Comparison of ENCODE assay signal across 7 cellular contexts in genomic region chr2:206157014-206157413, GRCh38. TPM values are rescaled to one million over a fixed set of nuclear protein-coding genes. Genes with fewer than 3 reads are reported as not detected.
DNase-seq lines count a peak whose midpoint lies in the region; ATAC-seq, FAIRE-seq and TF ChIP-seq lines count a peak whose summit lies in the region.
"Not testable (repeated sequence)": the region's sequence is repeated elsewhere in the genome, so short reads cannot be mapped to it uniquely, and the experiment has no call there.

No MANE protein-coding gene starts in this region.

- POLR2A ChIA-PET in activated CD8-positive, alpha-beta T cell treated with anti-CD3 and anti-CD28 coated beads, Interleukin-2, amount 10 ng/mL, durations not matched to agents 7 days and 5 days (lab: Charles Lee) = interaction anchor here (0.9 kb wide), 1 partner anchor 71 kb away, joined by 3 read pairs; no protein-coding TSS in a partner anchor

- H3K23ac ChIP-seq in trophoblast cell (ENCODE audit: low read length) = not testable (repeated sequence)

- not testable (repeated sequence) for TF ChIP-seq CTCF in adrenal gland (IDR thresholded peaks at IDR 0.05); endothelial cell (IDR thresholded peaks at IDR 0.05; ENCODE audit: unreplicated experiment); keratinocyte (optimal IDR thresholded peaks at IDR 0.05 in 1 of 3, IDR thresholded peaks at IDR 0.05 in 1 of 3, conservative IDR thresholded peaks at IDR 0.05 in 1 of 3; ENCODE audit: extremely low read depth in 1 of 3, insufficient read depth in 2 of 3, low read length in 3 of 3)

- H3K79me2 ChIP-seq in GM23248 (ENCODE audit: insufficient read depth) (peaks cover 95% of the 10 kb centered on the region), keratinocyte (ENCODE audit: control insufficient read depth, insufficient read depth, low read length) (peaks cover 85% of the 10 kb centered on the region), trophoblast cell (ENCODE audit: control insufficient read depth, insufficient read depth, low read length, poor library complexity) (peaks cover 26% of the 10 kb centered on the region)

- in situ Hi-C loops in GM23248 (cut with MboI) = not testable (repeated sequence)

- H3K18ac ChIP-seq in trophoblast cell (ENCODE audit: low read length) = not testable (repeated sequence)

- peaks cover 41% of the 10 kb centered on the region for H3K36me3 Mint-ChIP-seq in activated CD8-positive, alpha-beta T cell treated with anti-CD3 and anti-CD28 coated beads, Interleukin-2, amount 10 ng/mL, durations not matched to agents 7 days and 5 days (ENCODE audit: low read depth)
- H3K36me3 Mint-ChIP-seq in endothelial cell (ENCODE audit: low read depth, unreplicated experiment) = peaks cover 13% of the 10 kb centered on the region

- H3K4me3 Mint-ChIP-seq in activated CD8-positive, alpha-beta T cell treated with anti-CD3 and anti-CD28 coated beads, Interleukin-2, amount 10 ng/mL, durations not matched to agents 7 days and 5 days = peak overlapping the region; percentile 92
- H3K4me3 Mint-ChIP-seq in endothelial cell (ENCODE audit: unreplicated experiment) = peak overlapping the region; percentile 37

- CTCF ChIA-PET in activated CD8-positive, alpha-beta T cell treated with anti-CD3 and anti-CD28 coated beads, Interleukin-2, amount 10 ng/mL, durations not matched to agents 7 days and 5 days (lab: Charles Lee) = interaction anchor here (1.0 kb wide), 1 partner anchor 74 kb away, joined by 3 read pairs; no protein-coding TSS in a partner anchor

- not testable (repeated sequence) for H3K14ac ChIP-seq in trophoblast cell (ENCODE audit: low read length)

- H4K20me1 ChIP-seq in GM23248 (ENCODE audit: insufficient read depth); keratinocyte (ENCODE audit: control insufficient read depth, extremely low read depth, insufficient read depth, low read length): not testable (repeated sequence)

- H3K9ac ChIP-seq in GM23248; keratinocyte (ENCODE audit: control insufficient read depth, extremely low read depth, insufficient read depth, low read length); trophoblast cell (ENCODE audit: low read length): not testable (repeated sequence)

- ATAC-seq in activated CD8-positive, alpha-beta T cell treated with anti-CD3 and anti-CD28 coated beads, Interleukin-2, amount 10 ng/mL, durations not matched to agents 7 days and 5 days = not testable (repeated sequence)

- H3K36me3 ChIP-seq in GM23248 (ENCODE audit: low read depth) (peaks cover 14% of the 10 kb centered on the region), SJSA1 (peaks cover 45% of the 10 kb centered on the region), adrenal gland (replicated peaks in 1 of 2) (peaks cover 0 to 14% of the 10 kb centered on the region in 2 donors), keratinocyte (ENCODE audit: control insufficient read depth in 2 of 2, extremely low read depth in 1 of 2, insufficient read depth in 2 of 2, low read length in 2 of 2) (peaks cover 7 to 10% of the 10 kb centered on the region in 2 experiments), trophoblast cell (ENCODE audit: control insufficient read depth in 1 of 2, insufficient read depth in 2 of 2, low read length in 2 of 2) (peaks cover 14 to 15% of the 10 kb centered on the region in 2 experiments)

- intact Hi-C loops in adrenal gland (cut with DNase I) = loop anchor here in 1 of 2 donors (10.0 kb wide), 1 partner anchor 132 kb away; no protein-coding TSS in a partner anchor

- peak overlapping the region; percentile 43 for H3K4me2 ChIP-seq in GM23248 (ENCODE audit: unreplicated experiment)
- H3K4me2 ChIP-seq in keratinocyte (ENCODE audit: control insufficient read depth, extremely low read depth, insufficient read depth, low read depth, low read length) = peak overlapping the region; percentile 94
- not testable (repeated sequence) for H3K4me2 ChIP-seq in trophoblast cell (ENCODE audit: low read length)

- H3K4me3 ChIP-seq in GM23248 = 0 out of 2 replicates have a peak overlapping the region, but pooled peaks have one; percentile 96
- not testable (repeated sequence) for H3K4me3 ChIP-seq in SJSA1; keratinocyte (ENCODE audit: control insufficient read depth in 2 of 3, extremely low read depth in 1 of 3, insufficient read depth in 2 of 3, low read depth in 1 of 3, low read length in 3 of 3); trophoblast cell (ENCODE audit: low read depth, low read length)
- H3K4me3 ChIP-seq in adrenal gland = peak overlapping the region in 1 of 4 donors; percentile 7

- not testable (repeated sequence) for H4K91ac ChIP-seq in trophoblast cell (ENCODE audit: low read depth, low read length)

- not testable (repeated sequence) for H4K12ac ChIP-seq in trophoblast cell (ENCODE audit: low read depth, low read length)

- DNase-seq in GM23248; activated CD8-positive, alpha-beta T cell treated with anti-CD3 and anti-CD28 coated beads, Interleukin-2, amount 10 ng/mL, durations not matched to agents 7 days and 5 days; endothelial cell (ENCODE audit: low spot score); keratinocyte (ENCODE audit: low read depth, low spot score); trophoblast cell: not testable (repeated sequence)
- DNase-seq in SJSA1 (ENCODE audit: low read depth in 1 of 2, low spot score in 2 of 2) = peak; percentile 68 to 84
- peak in 5 of 7 donors; percentile 21 to 63 (median 48) for DNase-seq in adrenal gland

- H3K27me3 ChIP-seq in GM23248 (replicated peaks; ENCODE audit: insufficient read depth); SJSA1 (replicated peaks); adrenal gland; keratinocyte (ENCODE audit: control insufficient read depth, extremely low read depth, insufficient read depth, low read length); trophoblast cell (ENCODE audit: insufficient read depth, low read length): not testable (repeated sequence)

- not testable (repeated sequence) for H2BK5ac ChIP-seq in trophoblast cell (ENCODE audit: low read depth, low read length, poor library complexity)

- not testable (repeated sequence) for H3K27ac ChIP-seq in GM23248; keratinocyte (ENCODE audit: control insufficient read depth, insufficient read depth, low read length); trophoblast cell (ENCODE audit: low read depth, low read length)
- H3K27ac ChIP-seq in SJSA1 (peak overlapping the region; percentile 17), adrenal gland (peak overlapping the region in 1 of 5 donors; percentile 23)

- H3K9me1 ChIP-seq in keratinocyte (ENCODE audit: control insufficient read depth, extremely low read depth, insufficient read depth, low read length) = not testable (repeated sequence)

- not testable (repeated sequence) for H3K9me3 ChIP-seq in GM23248 (ENCODE audit: low read depth); SJSA1 (replicated peaks); adrenal gland (replicated peaks in 1 of 3); keratinocyte (ENCODE audit: control insufficient read depth, low read depth, low read length); trophoblast cell (ENCODE audit: insufficient read depth, low read depth, low read length)

- peaks cover 31% of the 10 kb centered on the region for H3K4me1 Mint-ChIP-seq in activated CD8-positive, alpha-beta T cell treated with anti-CD3 and anti-CD28 coated beads, Interleukin-2, amount 10 ng/mL, durations not matched to agents 7 days and 5 days (ENCODE audit: low read depth)
- peaks cover 16% of the 10 kb centered on the region for H3K4me1 Mint-ChIP-seq in endothelial cell (ENCODE audit: unreplicated experiment)

- FAIRE-seq in keratinocyte (lab: Jason Lieb, UNC) = not testable (repeated sequence)

- H3K9me3 Mint-ChIP-seq in activated CD8-positive, alpha-beta T cell treated with anti-CD3 and anti-CD28 coated beads, Interleukin-2, amount 10 ng/mL, durations not matched to agents 7 days and 5 days (ENCODE audit: insufficient read depth); endothelial cell (ENCODE audit: unreplicated experiment): not testable (repeated sequence)

- H3K4ac ChIP-seq in trophoblast cell (ENCODE audit: low read depth, low read length) = peak overlapping the region; percentile 86

- not testable (repeated sequence) for H3K9me2 ChIP-seq in GM23248 (ENCODE audit: insufficient read depth)

- H3K27ac Mint-ChIP-seq in activated CD8-positive, alpha-beta T cell treated with anti-CD3 and anti-CD28 coated beads, Interleukin-2, amount 10 ng/mL, durations not matched to agents 7 days and 5 days = not testable (repeated sequence)
- peak overlapping the region; percentile 36 for H3K27ac Mint-ChIP-seq in endothelial cell (ENCODE audit: unreplicated experiment)

- H2AK5ac ChIP-seq in trophoblast cell (ENCODE audit: low read length) = not testable (repeated sequence)

- not testable (repeated sequence) for H4K8ac ChIP-seq in trophoblast cell (ENCODE audit: low read depth, low read length)

- H2BK12ac ChIP-seq in trophoblast cell (ENCODE audit: low read length) = not testable (repeated sequence)

- not testable (repeated sequence) for H2AFZ ChIP-seq in GM23248; keratinocyte (ENCODE audit: control insufficient read depth, low read length); trophoblast cell (ENCODE audit: insufficient read depth, low read length, poor library complexity)

- not testable (repeated sequence) for H3K27me3 Mint-ChIP-seq in activated CD8-positive, alpha-beta T cell treated with anti-CD3 and anti-CD28 coated beads, Interleukin-2, amount 10 ng/mL, durations not matched to agents 7 days and 5 days (ENCODE audit: low read depth); endothelial cell (ENCODE audit: unreplicated experiment)

- not testable (repeated sequence) for H2BK120ac ChIP-seq in trophoblast cell (ENCODE audit: insufficient read depth, low read length, poor library complexity)

- peaks cover 14% of the 10 kb centered on the region for H3K79me1 ChIP-seq in trophoblast cell (ENCODE audit: low read length)

- WGBS in GM23248 (ENCODE audit: low coverage in 1 of 2, low lambda C conversion rate in 2 of 2, missing lambda C conversion rate in 2 of 2), 2 experiments = 82 to 92% methylated on average over 10 to 11 of the region's 11 CpGs
- 74 to 78% (median 75%) methylated on average over 11 of the region's 11 CpGs for WGBS in adrenal gland, 4 donors
- no CpG with 5 or more reads among the region's 11 CpGs for WGBS in trophoblast cell (ENCODE audit: extremely low coverage, insufficient coverage, insufficient read length)

- H3K4me1 ChIP-seq in GM23248 (ENCODE audit: insufficient read depth) = peaks cover 18% of the 10 kb centered on the region
- H3K4me1 ChIP-seq in SJSA1 (replicated peaks) = peaks cover 20% of the 10 kb centered on the region
- H3K4me1 ChIP-seq in adrenal gland (replicated peaks in 1 of 2) = peaks cover 19 to 48% of the 10 kb centered on the region in 2 donors
- H3K4me1 ChIP-seq in keratinocyte (ENCODE audit: control insufficient read depth, extremely low read depth, insufficient read depth, low read length) = peaks cover 13% of the 10 kb centered on the region
- H3K4me1 ChIP-seq in trophoblast cell (ENCODE audit: control insufficient read depth in 1 of 2, insufficient read depth in 2 of 2, low read length in 2 of 2) = not testable (repeated sequence)

- dilution Hi-C loops in keratinocyte (cut with MboI; ENCODE audit: extremely low pct_ligation_motif_present, low sequenced_read_pairs) = not testable (repeated sequence)

- TF ChIP-seq POLR2A in adrenal gland (IDR thresholded peaks at IDR 0.05) = not testable (repeated sequence)

- peaks cover 17% of the 10 kb centered on the region for H3F3A ChIP-seq in GM23248 (ENCODE audit: insufficient read depth)

RNA-seq across cellular contexts. Expression of gene NDUFS1, which starts 2.2 kb away (rescaled TPM):
- 77.0 and 87.5 TPM in 2 replicates for total RNA-seq in GM23248 (2014; rRNA removed; shearing (Covaris generic))
- polyA plus RNA-seq in GM23248 (2016; fragmentation: Nextera tagmentation; extraction: Ambion mirVana) (49.8 and 52.0 TPM in 2 replicates), adrenal gland (100 to 1,000 TPM in 1 of 3 donors, 10 to 100 TPM in 2; 15.1 to 206 (median 33.4) TPM), keratinocyte (62.1 to 83.7 TPM (median 79.4 TPM) in 3 replicates)
- total RNA-seq in SJSA1 (2014; rRNA removed; shearing (Covaris generic)) = 162 and 178 TPM in 2 replicates
- total RNA-seq in activated CD8-positive, alpha-beta T cell treated with anti-CD3 and anti-CD28 coated beads, Interleukin-2, amount 10 ng/mL, durations not matched to agents 7 days and 5 days = 10 to 100 TPM; 65.7 to 69.0 TPM
- total RNA-seq in adrenal gland (100 to 1,000 TPM; 128 to 241 (median 175) TPM), endothelial cell (ENCODE audit: unreplicated experiment) (67.9 TPM)
- 61.9 TPM for polyA plus RNA-seq in keratinocyte (2011; ENCODE audit: low read depth)
- 50.9 and 79.3 TPM in 2 replicates for polyA plus RNA-seq in keratinocyte (2011; cell fraction: cytosol; rRNA removed)
- polyA plus RNA-seq in keratinocyte (2011; cell fraction: nucleus; rRNA removed) = 86.5 and 90.3 TPM in 2 replicates
- polyA plus RNA-seq in keratinocyte (2012; ENCODE audit: low replicate concordance) = 39.3 and 50.3 TPM in 2 replicates
- 22.7 to 117 TPM (median 72.8 TPM) in 3 replicates for polyA minus RNA-seq in keratinocyte
- polyA minus RNA-seq in keratinocyte (2011; cell fraction: cytosol; rRNA and poly(A)+ RNA removed) = 30.3 TPM
- polyA minus RNA-seq in keratinocyte (2011; cell fraction: nucleus; rRNA and poly(A)+ RNA removed) = 47.7 and 94.8 TPM in 2 replicates
- 34.5 and 34.8 TPM in 2 replicates for polyA plus RNA-seq in trophoblast cell (2013)

RNA-seq across cellular contexts. Expression of gene EEF1B2, which starts 2.7 kb away (rescaled TPM):
- 365 and 382 TPM in 2 replicates for total RNA-seq in GM23248 (2014; rRNA removed; shearing (Covaris generic))
- polyA plus RNA-seq in GM23248 (2016; fragmentation: Nextera tagmentation; extraction: Ambion mirVana) = 390 and 394 TPM in 2 replicates
- 474 and 513 TPM in 2 replicates for total RNA-seq in SJSA1 (2014; rRNA removed; shearing (Covaris generic))
- total RNA-seq in activated CD8-positive, alpha-beta T cell treated with anti-CD3 and anti-CD28 coated beads, Interleukin-2, amount 10 ng/mL, durations not matched to agents 7 days and 5 days = 100 to 1,000 TPM; 559 to 585 TPM
- 100 to 1,000 TPM; 351 to 663 (median 419) TPM for total RNA-seq in adrenal gland
- polyA plus RNA-seq in adrenal gland = 100 to 1,000 TPM; 298 to 838 (median 406) TPM
- total RNA-seq in endothelial cell (ENCODE audit: unreplicated experiment) = 668 TPM
- polyA plus RNA-seq in keratinocyte = 674 to 1,066 TPM (median 857 TPM) in 3 replicates
- polyA plus RNA-seq in keratinocyte (2011; ENCODE audit: low read depth) = 733 TPM
- polyA plus RNA-seq in keratinocyte (2011; cell fraction: cytosol; rRNA removed) = 946 and 954 TPM in 2 replicates
- 189 and 352 TPM in 2 replicates for polyA plus RNA-seq in keratinocyte (2011; cell fraction: nucleus; rRNA removed)
- 769 and 800 TPM in 2 replicates for polyA plus RNA-seq in keratinocyte (2012; ENCODE audit: low replicate concordance)
- 336 to 454 TPM (median 451 TPM) in 3 replicates for polyA minus RNA-seq in keratinocyte
- polyA minus RNA-seq in keratinocyte (2011; cell fraction: cytosol; rRNA and poly(A)+ RNA removed) = 375 TPM
- 131 and 163 TPM in 2 replicates for polyA minus RNA-seq in keratinocyte (2011; cell fraction: nucleus; rRNA and poly(A)+ RNA removed)
- polyA plus RNA-seq in trophoblast cell (2013) = 589 and 591 TPM in 2 replicates
